ENCODE assay signal across 15 cellular contexts in the genomic region with DNA sequence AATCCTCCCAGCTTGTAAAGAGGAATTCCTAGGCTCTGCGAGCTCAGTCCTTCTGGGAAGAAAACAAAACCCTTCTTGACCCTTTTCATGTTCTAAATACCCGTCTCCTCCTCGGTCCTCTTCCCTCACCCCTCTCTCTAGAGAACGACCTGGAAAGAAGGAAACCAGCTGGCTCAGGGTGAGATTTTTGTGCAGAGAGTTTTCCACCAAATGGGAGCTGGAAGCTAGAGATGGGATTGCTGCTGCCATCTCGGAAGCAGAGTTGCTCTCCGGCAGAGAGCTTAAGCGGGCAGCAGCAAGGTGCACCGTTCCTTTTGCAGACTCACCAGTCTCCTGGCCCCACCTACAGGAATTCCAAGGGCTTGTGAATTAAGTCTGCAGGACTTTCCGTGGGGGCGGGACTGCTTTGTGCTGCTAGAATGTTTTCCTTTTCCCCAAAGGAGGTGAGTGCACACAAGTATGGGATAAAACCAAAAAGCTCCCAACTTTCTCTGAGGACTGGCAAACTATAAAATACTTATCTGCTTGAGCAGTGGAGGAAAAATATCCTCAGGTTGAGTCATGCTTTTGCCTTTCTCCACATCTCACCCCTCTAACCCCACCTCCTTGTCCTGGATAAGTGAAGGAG. TPM values are rescaled to one million over a fixed set of nuclear protein-coding genes. Genes with fewer than 3 reads are reported as not detected.
A peak's percentile ranks its signal among the peaks of the same experiment; 100 is the strongest.
DNase-seq lines count a peak whose midpoint lies in the region; TF ChIP-seq lines count a peak whose summit lies in the region.
"Had no signal": no experiment of that assay in that cellular context is flagged by ENCODE, and none has a peak within 500 bp of the region (broad histone marks: within the 10 kb centered on the region; RNA-seq: fewer than 3 reads in every experiment).

No MANE protein-coding gene starts in this region.

- no peaks in the 10 kb centered on the region for H3K27me3 Mint-ChIP-seq in activated T-cell treated with anti-CD3 and anti-CD28 coated beads, Interleukin-2, amount 50 U/mL, for 24 hours
- H3K27me3 Mint-ChIP-seq: central memory CD8-positive, alpha-beta T cell had no signal

- H3F3A ChIP-seq in smooth muscle cell (ENCODE audit: low read depth), result no peaks in the 10 kb centered on the region

- H3K4me3 ChIP-seq in colonic mucosa (no peak overlapping the region), smooth muscle cell (no peak overlapping the region)
- H3K4me3 ChIP-seq: ovary had no signal

- intact Hi-C loops in colonic mucosa (cut with DNase I), result loop anchor here (2.0 kb wide), 1 partner anchor 69 kb away; no protein-coding TSS in a partner anchor

- WGBS in smooth muscle cell (ENCODE audit: low lambda C conversion rate), result 28% methylated on average over 10 of the region's 10 CpGs

- H3K9me3 ChIP-seq in colonic mucosa (no peaks in the 10 kb centered on the region), smooth muscle cell (replicated peaks; ENCODE audit: low read depth) (no peaks in the 10 kb centered on the region)
- H3K9me3 ChIP-seq: ovary had no signal

- H3K36me3 ChIP-seq in colonic mucosa, result no peaks in the 10 kb centered on the region
- H3K36me3 ChIP-seq in smooth muscle cell (ENCODE audit: low read depth), result no peaks in the 10 kb centered on the region
- H3K36me3 ChIP-seq: ovary had no signal

- H3K9me3 Mint-ChIP-seq in activated T-cell treated with anti-CD3 and anti-CD28 coated beads, Interleukin-2, amount 50 U/mL, for 24 hours, result no peaks in the 10 kb centered on the region
- H3K9me3 Mint-ChIP-seq: CD8-positive, alpha-beta T cell; central memory CD8-positive, alpha-beta T cell; T-helper 2 cell treated with Interferon-gamma antibody and Interleukin-4, amounts not matched to agents 5 μg/mL and 100 μg/mL, for 36 hours had no signal

- H3K4me1 ChIP-seq in colonic mucosa, result peaks cover 4% of the 10 kb centered on the region
- H3K4me1 ChIP-seq in smooth muscle cell (ENCODE audit: low read depth), result no peaks in the 10 kb centered on the region

- DNase-seq in HK-2 (ENCODE audit: unreplicated experiment) (peak; percentile 6), colonic mucosa (peak; percentile 38), islet precursor cell (peak; percentile 87), smooth muscle cell (lab: John Stamatoyannopoulos, UW; ENCODE audit: unreplicated experiment) (no peak), NCI-H1092 (lab: John Stamatoyannopoulos, UW) (no peak), Kasumi-1 (lab: John Stamatoyannopoulos, UW) (no peak)
- DNase-seq in activated T-cell treated with anti-CD3 and anti-CD28 coated beads, Interleukin-2, amount 50 U/mL, for 24 hours, result no peak
- no peak for DNase-seq in stimulated activated CD4-positive, alpha-beta T cell treated with anti-CD3 and anti-CD28 coated beads, Interleukin-15, amount 100 ng/mL, for 24 hours
- DNase-seq: CD8-positive, alpha-beta T cell; hippocampal formation; NCI-H510A had no signal

- H3K9ac ChIP-seq in colonic mucosa (ENCODE audit: low read depth in 2 of 2, low read length in 2 of 2) (no peak overlapping the region), smooth muscle cell (ENCODE audit: low read depth) (no peak overlapping the region)
- H3K9ac ChIP-seq: KMS-11 had no signal

- H3K79me2 ChIP-seq in smooth muscle cell (ENCODE audit: low read depth), result no peaks in the 10 kb centered on the region

- no peaks in the 10 kb centered on the region for H3K27me3 ChIP-seq in colonic mucosa
- no peaks in the 10 kb centered on the region for H3K27me3 ChIP-seq in smooth muscle cell (ENCODE audit: low read depth)
- H3K27me3 ChIP-seq: ovary had no signal

- TF ChIP-seq CTCF in colonic mucosa (IDR thresholded peaks at IDR 0.05) (no peak), smooth muscle cell (IDR thresholded peaks at IDR 0.05; ENCODE audit: borderline replicate concordance, insufficient read depth, poor library complexity, severe bottlenecking) (no peak)

- peak overlapping the region; percentile 14 for H3K4me2 ChIP-seq in smooth muscle cell
- H3K4me2 ChIP-seq: KMS-11 had no signal

- no peak overlapping the region for H3K27ac Mint-ChIP-seq in activated T-cell treated with anti-CD3 and anti-CD28 coated beads, Interleukin-2, amount 50 U/mL, for 24 hours
- H3K27ac Mint-ChIP-seq: CD8-positive, alpha-beta T cell; T-helper 2 cell treated with Interferon-gamma antibody and Interleukin-4, amounts not matched to agents 5 μg/mL and 100 μg/mL, for 36 hours had no signal

- no peak overlapping the region for H2AFZ ChIP-seq in smooth muscle cell (ENCODE audit: low read depth)

- peaks cover 14% of the 10 kb centered on the region for H3K4me1 Mint-ChIP-seq in activated T-cell treated with anti-CD3 and anti-CD28 coated beads, Interleukin-2, amount 50 U/mL, for 24 hours (ENCODE audit: low read depth)

- no peak overlapping the region for H3K4me3 Mint-ChIP-seq in activated T-cell treated with anti-CD3 and anti-CD28 coated beads, Interleukin-2, amount 50 U/mL, for 24 hours
- H3K4me3 Mint-ChIP-seq: CD8-positive, alpha-beta T cell; central memory CD8-positive, alpha-beta T cell; T-helper 2 cell treated with Interferon-gamma antibody and Interleukin-4, amounts not matched to agents 5 μg/mL and 100 μg/mL, for 36 hours had no signal

- H3K27ac ChIP-seq in colonic mucosa (no peak overlapping the region), smooth muscle cell (ENCODE audit: low read depth) (peak overlapping the region; percentile 60)
- H3K27ac ChIP-seq: KMS-11, ovary had no signal

- no peaks in the 10 kb centered on the region for H4K20me1 ChIP-seq in smooth muscle cell (ENCODE audit: low read depth)

- no peaks in the 10 kb centered on the region for H3K36me3 Mint-ChIP-seq in activated T-cell treated with anti-CD3 and anti-CD28 coated beads, Interleukin-2, amount 50 U/mL, for 24 hours (ENCODE audit: low read depth)
- H3K36me3 Mint-ChIP-seq: CD8-positive, alpha-beta T cell had no signal

RNA-seq across cellular contexts. Expression of a gene that starts 29.1 kb away (rescaled TPM):
- total RNA-seq in colonic mucosa, result 10 to 100 TPM; 14.0 to 23.7 TPM
- 7.2 and 8.9 TPM in 2 replicates for total RNA-seq in smooth muscle cell
- polyA plus RNA-seq in smooth muscle cell, result 3.8 and 8.4 TPM in 2 replicates

Comparison
In these comparisons a context has a peak if more than half of its experiments do, and no peak if none do; other contexts are left out.
1. DNase-seq: peak in HK-2 (single experiment), colonic mucosa (single experiment) and islet precursor cell (single experiment); none in smooth muscle cell (single experiment), NCI-H1092 (single experiment), Kasumi-1 (0 of 2), activated T-cell treated with anti-CD3 and anti-CD28 coated beads, Interleukin-2, amount 50 U/mL, for 24 hours (single experiment) and stimulated activated CD4-positive, alpha-beta T cell treated with anti-CD3 and anti-CD28 coated beads, Interleukin-15, amount 100 ng/mL, for 24 hours (single experiment).